9 cellular contexts compared by ENCODE assay signal in genomic region chr4:54281060-54281781, GRCh38. TPM values are rescaled to one million over a fixed set of nuclear protein-coding genes. Genes with fewer than 3 reads are reported as not detected.
DNase-seq lines count a peak whose midpoint lies in the region; ATAC-seq and TF ChIP-seq lines count a peak whose summit lies in the region.
"Had no signal": no experiment of that assay in that cellular context is flagged by ENCODE, and none has a peak within 500 bp of the region (broad histone marks: within the 10 kb centered on the region; RNA-seq: fewer than 3 reads in every experiment).

No MANE protein-coding gene starts in this region.

- no peaks in the 10 kb centered on the region for H3K27me3 ChIP-seq in right cardiac atrium (ENCODE audit: control insufficient read depth, insufficient read depth)

- H3K9me3 ChIP-seq in right cardiac atrium (ENCODE audit: control insufficient read depth, low read length) = no peaks in the 10 kb centered on the region

- peaks cover 32% of the 10 kb centered on the region for H3K36me3 Mint-ChIP-seq in brain

- peak; percentile 67 for DNase-seq in HS-5 (ENCODE audit: low read depth)
- peak; percentile 90 to 94 (median 91) for DNase-seq in right cardiac atrium
- peak; percentile 95 for DNase-seq in stromal cell of bone marrow (ENCODE audit: low read depth)
- DNase-seq in cerebellar nuclear complex (lab: John Stamatoyannopoulos, UW) = no peak
- DNase-seq in NCI-H2171 treated with DMSO at 0.1 percent for 48 hours (lab: John Stamatoyannopoulos, UW) = no peak
- DNase-seq in NCI-H510A (lab: John Stamatoyannopoulos, UW) = no peak

- H3K9me3 Mint-ChIP-seq in brain = peaks cover 14 to 32% (median 16%) of the 10 kb centered on the region in 5 experiments

- H3K4me3 Mint-ChIP-seq in brain = no peak overlapping the region

- peak overlapping the region in 3 of 5 experiments; percentile 14 to 75 (median 55) for H3K27ac Mint-ChIP-seq in brain

- H3K27me3 Mint-ChIP-seq in brain = no peaks in the 10 kb centered on the region

- H3K4me1 Mint-ChIP-seq in brain = peaks cover 14% of the 10 kb centered on the region

- peak overlapping the region; percentile 88 for H3K27ac ChIP-seq in right cardiac atrium (ENCODE audit: low read length)

- H3K4me1 ChIP-seq in right cardiac atrium (ENCODE audit: control insufficient read depth, insufficient read depth, low read length) = peaks cover 2% of the 10 kb centered on the region

- H3K4me3 ChIP-seq in right cardiac atrium (ENCODE audit: low read length) = no peak overlapping the region

- no peak for TF ChIP-seq CTCF in brain (conservative IDR thresholded peaks at IDR 0.05)

- WGBS in right cardiac atrium = 7% methylated on average over 7 of the region's 7 CpGs

- intact Hi-C loops in right cardiac atrium (cut with DNase I) = no loop called here

- ATAC-seq in right cardiac atrium (peak; percentile 96 to 97), HG03469 (IDR thresholded peaks at IDR 0.05; ENCODE audit: unreplicated experiment) (no peak)

RNA-seq across cellular contexts. Expression of gene PDGFRA, which starts 52.1 kb away (rescaled TPM):
- polyA plus RNA-seq in brain (ENCODE audit: insufficient read depth, low read depth, low replicate concordance) (4.7 TPM), right cardiac atrium (15.1 TPM)
- 10 to 100 TPM; 43.7 to 76.7 (median 73.6) TPM for total RNA-seq in right cardiac atrium
- total RNA-seq: activated CD8-positive, alpha-beta memory T cell treated with anti-CD3 and anti-CD28 coated beads for 36 hours had no signal

Comparison
In these comparisons a context has a peak if more than half of its experiments do, and no peak if none do; other contexts are left out.
1. DNase-seq: peak in HS-5 (single experiment), right cardiac atrium (3 of 3) and stromal cell of bone marrow (single experiment); none in cerebellar nuclear complex (0 of 2), NCI-H2171 treated with DMSO at 0.1 percent for 48 hours (single experiment) and NCI-H510A (single experiment).